8 cellular contexts compared by ENCODE assay signal in the genomic region with DNA sequence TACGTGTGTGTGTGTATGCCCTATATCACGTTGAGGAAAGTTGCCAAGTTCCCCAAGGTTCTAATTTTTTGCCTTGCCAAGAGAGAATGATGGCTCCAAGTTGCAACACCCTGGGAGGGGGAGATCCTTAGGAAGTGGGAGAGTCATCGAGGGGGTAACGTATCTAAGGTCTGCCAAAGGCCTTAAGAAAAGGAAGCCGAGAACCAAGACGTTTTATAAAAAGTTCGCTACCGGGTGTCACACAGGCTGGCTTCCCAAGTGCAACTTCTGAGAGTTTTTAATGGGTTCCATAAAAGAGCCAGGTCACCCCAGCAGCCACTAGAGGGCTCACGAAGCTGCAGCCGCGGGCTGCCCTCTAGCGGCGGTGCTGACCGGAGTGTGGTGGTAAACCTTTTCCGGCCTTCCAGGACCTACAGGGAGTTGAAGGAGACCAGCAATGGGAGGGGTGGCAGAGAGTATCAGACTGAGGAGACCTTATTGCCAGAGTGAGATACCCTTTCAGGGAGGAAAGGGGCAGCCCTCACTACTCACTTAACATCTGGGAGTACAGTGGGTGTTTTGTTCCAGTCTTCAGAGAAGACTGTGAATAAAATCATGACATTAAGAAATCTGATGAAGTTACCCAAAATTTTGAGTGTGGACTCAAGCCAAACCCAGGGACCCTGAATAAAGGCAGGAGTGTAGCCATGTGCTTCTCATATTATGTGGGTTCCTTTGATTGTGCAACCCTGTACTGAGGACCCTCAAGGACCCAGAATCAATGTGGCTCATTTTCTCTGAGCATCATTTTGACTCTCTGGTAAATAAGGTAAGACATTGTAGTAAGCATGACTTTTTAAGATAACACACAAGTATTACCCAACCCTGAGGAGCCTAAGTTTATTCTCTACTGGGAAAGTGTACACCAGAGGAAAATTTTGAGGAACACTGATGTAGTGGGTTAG. TPM values are rescaled to one million over a fixed set of nuclear protein-coding genes. Genes with fewer than 3 reads are reported as not detected.
DNase-seq lines count a peak whose midpoint lies in the region; ATAC-seq and TF ChIP-seq lines count a peak whose summit lies in the region.

No MANE protein-coding gene starts in this region.

- H3K4me3 Mint-ChIP-seq in CD8-positive, alpha-beta T cell = peak overlapping the region; percentile 92

- H3K27me3 Mint-ChIP-seq in CD8-positive, alpha-beta T cell (ENCODE audit: low read depth) = no peaks in the 10 kb centered on the region

- POLR2A ChIA-PET in CD8-positive, alpha-beta T cell (lab: Charles Lee) = no interaction called here

- H3K4me1 ChIP-seq in CD8-positive, alpha-beta T cell (ENCODE audit: insufficient read depth, low read length) = peaks cover 28% of the 10 kb centered on the region
- peaks cover 0 to 10% of the 10 kb centered on the region in 2 donors for H3K4me1 ChIP-seq in lung (ENCODE audit: control insufficient read depth in 2 of 2, insufficient read depth in 2 of 2, low read length in 2 of 2)

- intact Hi-C loops in CD8-positive, alpha-beta T cell (cut with DNase I, micrococcal nuclease) = loop anchor here (2.0 to 10.0 kb wide), 10 partner anchors 34 to 1459 kb away; a partner anchor contains a TSS
- intact Hi-C loops in dorsolateral prefrontal cortex (cut with DNase I) = loop anchor here (5.0 to 10.0 kb wide), 3 partner anchors 179 to 254 kb away; a partner anchor contains a TSS

- peaks cover 36% of the 10 kb centered on the region for H3K4me1 Mint-ChIP-seq in CD8-positive, alpha-beta T cell (ENCODE audit: low read depth)

- H3K27ac ChIP-seq in CD8-positive, alpha-beta T cell (ENCODE audit: low read depth, low read length) = peak overlapping the region; percentile 33
- H3K27ac ChIP-seq in dorsolateral prefrontal cortex (peak overlapping the region in 34 of 59 donors; percentile 12 to 96 (median 87)), lung (ENCODE audit: low read depth in 1 of 2, low read length in 1 of 2) (peak overlapping the region; percentile 41 to 61)

- H3K27ac Mint-ChIP-seq in CD8-positive, alpha-beta T cell = peak overlapping the region; percentile 95

- CTCF ChIA-PET in CD8-positive, alpha-beta T cell (lab: Charles Lee) = interaction anchor here (0.6 to 2.1 kb wide), 9 partner anchors 35 to 597 kb away, joined by 3 to 14 read pairs (median 3); a partner anchor contains a TSS

- peak; percentile 74 for ATAC-seq in CD8-positive, alpha-beta T cell
- peak; percentile 55 for ATAC-seq in GM19397 (IDR thresholded peaks at IDR 0.05; ENCODE audit: unreplicated experiment)
- ATAC-seq in HG03558 (IDR thresholded peaks at IDR 0.05; ENCODE audit: extremely low read depth, unreplicated experiment) = peak; percentile 51
- peak; percentile 91 for ATAC-seq in lung (ENCODE audit: insufficient read depth, low FRiP score)

- no peaks in the 10 kb centered on the region for H3K27me3 ChIP-seq in CD8-positive, alpha-beta T cell (ENCODE audit: insufficient read depth, low read length)
- H3K27me3 ChIP-seq in dorsolateral prefrontal cortex = no peaks in the 10 kb centered on the region
- no peaks in the 10 kb centered on the region for H3K27me3 ChIP-seq in lung (ENCODE audit: control insufficient read depth, insufficient read depth)

- TF ChIP-seq CTCF in CD8-positive, alpha-beta T cell (IDR thresholded peaks at IDR 0.05) = peak; percentile 100
- TF ChIP-seq CTCF in dorsolateral prefrontal cortex (IDR thresholded peaks at IDR 0.05 in 54 of 56, conservative IDR thresholded peaks at IDR 0.05 in 2 of 56; ENCODE audit: low read depth in 1 of 56, partially characterized antibody in 56 of 56) (peak; percentile 75 to 100 (median 98)), lung (IDR thresholded peaks at IDR 0.05; ENCODE audit: control extremely low read depth, extremely low read depth) (peak; percentile 98)

- no peaks in the 10 kb centered on the region for H3K9me3 Mint-ChIP-seq in CD8-positive, alpha-beta T cell

- peak; percentile 72 to 92 (median 86) for DNase-seq in CD8-positive, alpha-beta T cell
- DNase-seq in NCI-H748 (lab: John Stamatoyannopoulos, UW; ENCODE audit: unreplicated experiment) (peak; percentile 82), dorsolateral prefrontal cortex (peak; percentile 55 to 86 (median 82)), lung (ENCODE audit: low spot score) (peak; percentile 92)
- peak; percentile 86 for DNase-seq in activated CD4-positive, alpha-beta T cell treated with anti-CD3 and anti-CD28 coated beads, Interleukin-2, amount 50 U/mL, for 1 hour
- peak; percentile 68 to 80 (median 74) for DNase-seq in stimulated activated CD4-positive, alpha-beta T cell treated with anti-CD3 and anti-CD28 coated beads, TNF-alpha, amount 100 ng/mL, for 4 hours (ENCODE audit: low read depth in 3 of 3)

- peaks cover 8% of the 10 kb centered on the region for H3K36me3 Mint-ChIP-seq in CD8-positive, alpha-beta T cell

- H3K9me3 ChIP-seq in CD8-positive, alpha-beta T cell (ENCODE audit: low read length) = no peaks in the 10 kb centered on the region
- H3K9me3 ChIP-seq in lung (ENCODE audit: control insufficient read depth in 2 of 2, insufficient read depth in 1 of 2, low read length in 1 of 2) = no peaks in the 10 kb centered on the region

- no peaks in the 10 kb centered on the region for H3K36me3 ChIP-seq in CD8-positive, alpha-beta T cell (ENCODE audit: insufficient read depth, low read length)
- H3K36me3 ChIP-seq in lung (ENCODE audit: control insufficient read depth in 2 of 2, insufficient read depth in 2 of 2, low read length in 2 of 2) = no peaks in the 10 kb centered on the region

- 2 to 3% methylated on average over 15 of the region's 15 CpGs for WGBS in lung, 2 donors

- peak overlapping the region; percentile 66 for H3K4me3 ChIP-seq in CD8-positive, alpha-beta T cell (ENCODE audit: low read depth, low read length)
- H3K4me3 ChIP-seq in dorsolateral prefrontal cortex (peak overlapping the region in 56 of 59 donors; percentile 8 to 78 (median 44)), lung (no peak overlapping the region)

RNA-seq across cellular contexts. Expression of a gene that starts 2.5 kb away (rescaled TPM):
- 10 to 100 TPM; 21.3 to 23.1 TPM for total RNA-seq in CD8-positive, alpha-beta T cell
- total RNA-seq in dorsolateral prefrontal cortex (10 to 100 TPM; 17.9 to 38.0 (median 26.5) TPM), lung (10 to 100 TPM; 11.9 to 14.8 TPM)
- polyA plus RNA-seq in lung = 1 to 10 TPM; 2.6 TPM

Comparison
In these comparisons a context has a peak if more than half of its experiments do, and no peak if none do; other contexts are left out.
1. H3K27ac ChIP-seq: peak in every context shown above with its lines; median percentile 87 in dorsolateral prefrontal cortex; 51 in lung; 33 in CD8-positive, alpha-beta T cell.